3 cellular contexts compared by ENCODE assay signal in the genomic region with DNA sequence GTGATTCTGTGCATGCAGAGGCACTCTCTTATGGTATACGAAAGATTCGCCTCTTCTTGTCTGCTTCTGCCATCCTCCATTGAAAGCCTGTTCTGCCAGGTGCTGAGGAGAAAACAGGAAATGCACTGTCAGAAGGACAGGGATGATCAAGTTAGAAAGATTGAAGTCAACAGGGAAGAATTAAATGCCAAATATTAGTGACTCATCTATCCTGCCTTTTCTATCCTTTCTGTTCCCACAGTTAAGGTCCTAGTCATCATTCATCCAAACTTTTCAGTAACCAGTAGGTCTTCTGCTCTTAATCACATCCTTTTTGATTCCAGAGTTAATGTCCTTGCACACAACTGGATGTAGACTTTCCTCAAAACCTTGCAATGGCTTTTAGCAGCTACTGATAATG.
TF ChIP-seq lines count a peak whose summit lies in the region.

No MANE protein-coding gene starts in this region.

TF ChIP-seq in SK-N-SH, 30 proteins besides CTCF, POLR2A, EP300 and RAD21:
- TF ChIP-seq FOSL2 (IDR thresholded peaks at IDR 0.05; ENCODE audit: borderline replicate concordance, low read depth) = peak; percentile 38; the same call in 1 of the 2 replicates
- TF ChIP-seq, protein P1, sequence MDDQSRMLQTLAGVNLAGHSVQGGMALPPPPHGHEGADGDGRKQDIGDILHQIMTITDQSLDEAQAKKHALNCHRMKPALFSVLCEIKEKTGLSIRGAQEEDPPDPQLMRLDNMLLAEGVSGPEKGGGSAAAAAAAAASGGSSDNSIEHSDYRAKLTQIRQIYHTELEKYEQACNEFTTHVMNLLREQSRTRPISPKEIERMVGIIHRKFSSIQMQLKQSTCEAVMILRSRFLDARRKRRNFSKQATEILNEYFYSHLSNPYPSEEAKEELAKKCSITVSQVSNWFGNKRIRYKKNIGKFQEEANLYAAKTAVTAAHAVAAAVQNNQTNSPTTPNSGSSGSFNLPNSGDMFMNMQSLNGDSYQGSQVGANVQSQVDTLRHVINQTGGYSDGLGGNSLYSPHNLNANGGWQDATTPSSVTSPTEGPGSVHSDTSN (IDR thresholded peaks at IDR 0.05) = peak; percentile 41; the same call in 1 of the 2 replicates
- 0 out of 2 replicates have a peak, but pooled peaks have one; percentile 6 for TF ChIP-seq TCF12 (IDR thresholded peaks at IDR 0.05)
- 0 out of 2 replicates have a peak, but pooled peaks have one; percentile 33 for TF ChIP-seq JUND (IDR thresholded peaks at IDR 0.05)
- no peak for TF ChIP-seq ELF1 (IDR thresholded peaks at IDR 0.05)
TF ChIP-seq in SK-N-SH: peak in this region for 4.

TF ChIP-seq in SK-N-SH treated with all-trans-retinoic acid at 6 μM for 48 hours, 23 proteins besides CTCF, POLR2A, EP300 and RAD21 (continues in another document):
- TF ChIP-seq TCF4 (CRISPR knock-in tag; IDR thresholded peaks at IDR 0.05; ENCODE audit: borderline replicate concordance) (no peak), RARB (CRISPR knock-in tag; IDR thresholded peaks at IDR 0.05) (no peak), SNAI2 (CRISPR knock-in tag; IDR thresholded peaks at IDR 0.05) (no peak), TOX (CRISPR knock-in tag; IDR thresholded peaks at IDR 0.05; ENCODE audit: borderline replicate concordance) (no peak), BACH2 (CRISPR knock-in tag; IDR thresholded peaks at IDR 0.05; ENCODE audit: borderline replicate concordance) (no peak), ZFP3 (CRISPR knock-in tag; IDR thresholded peaks at IDR 0.05) (no peak), PPARA (CRISPR knock-in tag; IDR thresholded peaks at IDR 0.05; ENCODE audit: borderline replicate concordance) (no peak)
- TF ChIP-seq, protein P2, sequence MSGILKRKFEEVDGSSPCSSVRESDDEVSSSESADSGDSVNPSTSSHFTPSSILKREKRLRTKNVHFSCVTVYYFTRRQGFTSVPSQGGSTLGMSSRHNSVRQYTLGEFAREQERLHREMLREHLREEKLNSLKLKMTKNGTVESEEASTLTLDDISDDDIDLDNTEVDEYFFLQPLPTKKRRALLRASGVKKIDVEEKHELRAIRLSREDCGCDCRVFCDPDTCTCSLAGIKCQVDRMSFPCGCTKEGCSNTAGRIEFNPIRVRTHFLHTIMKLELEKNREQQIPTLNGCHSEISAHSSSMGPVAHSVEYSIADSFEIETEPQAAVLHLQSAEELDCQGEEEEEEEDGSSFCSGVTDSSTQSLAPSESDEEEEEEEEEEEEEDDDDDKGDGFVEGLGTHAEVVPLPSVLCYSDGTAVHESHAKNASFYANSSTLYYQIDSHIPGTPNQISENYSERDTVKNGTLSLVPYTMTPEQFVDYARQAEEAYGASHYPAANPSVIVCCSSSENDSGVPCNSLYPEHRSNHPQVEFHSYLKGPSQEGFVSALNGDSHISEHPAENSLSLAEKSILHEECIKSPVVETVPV (CRISPR knock-in tag; IDR thresholded peaks at IDR 0.05) = no peak
- TF ChIP-seq, protein P3, sequence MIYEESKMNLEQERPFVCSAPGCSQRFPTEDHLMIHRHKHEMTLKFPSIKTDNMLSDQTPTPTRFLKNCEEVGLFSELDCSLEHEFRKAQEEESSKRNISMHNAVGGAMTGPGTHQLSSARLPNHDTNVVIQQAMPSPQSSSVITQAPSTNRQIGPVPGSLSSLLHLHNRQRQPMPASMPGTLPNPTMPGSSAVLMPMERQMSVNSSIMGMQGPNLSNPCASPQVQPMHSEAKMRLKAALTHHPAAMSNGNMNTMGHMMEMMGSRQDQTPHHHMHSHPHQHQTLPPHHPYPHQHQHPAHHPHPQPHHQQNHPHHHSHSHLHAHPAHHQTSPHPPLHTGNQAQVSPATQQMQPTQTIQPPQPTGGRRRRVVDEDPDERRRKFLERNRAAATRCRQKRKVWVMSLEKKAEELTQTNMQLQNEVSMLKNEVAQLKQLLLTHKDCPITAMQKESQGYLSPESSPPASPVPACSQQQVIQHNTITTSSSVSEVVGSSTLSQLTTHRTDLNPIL (CRISPR knock-in tag; IDR thresholded peaks at IDR 0.05; ENCODE audit: low read depth) = no peak
- TF ChIP-seq, protein P4, sequence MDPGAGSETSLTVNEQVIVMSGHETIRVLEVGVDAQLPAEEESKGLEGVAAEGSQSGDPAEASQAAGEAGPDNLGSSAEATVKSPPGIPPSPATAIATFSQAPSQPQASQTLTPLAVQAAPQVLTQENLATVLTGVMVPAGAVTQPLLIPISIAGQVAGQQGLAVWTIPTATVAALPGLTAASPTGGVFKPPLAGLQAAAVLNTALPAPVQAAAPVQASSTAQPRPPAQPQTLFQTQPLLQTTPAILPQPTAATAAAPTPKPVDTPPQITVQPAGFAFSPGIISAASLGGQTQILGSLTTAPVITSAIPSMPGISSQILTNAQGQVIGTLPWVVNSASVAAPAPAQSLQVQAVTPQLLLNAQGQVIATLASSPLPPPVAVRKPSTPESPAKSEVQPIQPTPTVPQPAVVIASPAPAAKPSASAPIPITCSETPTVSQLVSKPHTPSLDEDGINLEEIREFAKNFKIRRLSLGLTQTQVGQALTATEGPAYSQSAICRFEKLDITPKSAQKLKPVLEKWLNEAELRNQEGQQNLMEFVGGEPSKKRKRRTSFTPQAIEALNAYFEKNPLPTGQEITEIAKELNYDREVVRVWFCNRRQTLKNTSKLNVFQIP (CRISPR knock-in tag; IDR thresholded peaks at IDR 0.05; ENCODE audit: borderline replicate concordance, low read depth) = no peak
- TF ChIP-seq, protein P5, sequence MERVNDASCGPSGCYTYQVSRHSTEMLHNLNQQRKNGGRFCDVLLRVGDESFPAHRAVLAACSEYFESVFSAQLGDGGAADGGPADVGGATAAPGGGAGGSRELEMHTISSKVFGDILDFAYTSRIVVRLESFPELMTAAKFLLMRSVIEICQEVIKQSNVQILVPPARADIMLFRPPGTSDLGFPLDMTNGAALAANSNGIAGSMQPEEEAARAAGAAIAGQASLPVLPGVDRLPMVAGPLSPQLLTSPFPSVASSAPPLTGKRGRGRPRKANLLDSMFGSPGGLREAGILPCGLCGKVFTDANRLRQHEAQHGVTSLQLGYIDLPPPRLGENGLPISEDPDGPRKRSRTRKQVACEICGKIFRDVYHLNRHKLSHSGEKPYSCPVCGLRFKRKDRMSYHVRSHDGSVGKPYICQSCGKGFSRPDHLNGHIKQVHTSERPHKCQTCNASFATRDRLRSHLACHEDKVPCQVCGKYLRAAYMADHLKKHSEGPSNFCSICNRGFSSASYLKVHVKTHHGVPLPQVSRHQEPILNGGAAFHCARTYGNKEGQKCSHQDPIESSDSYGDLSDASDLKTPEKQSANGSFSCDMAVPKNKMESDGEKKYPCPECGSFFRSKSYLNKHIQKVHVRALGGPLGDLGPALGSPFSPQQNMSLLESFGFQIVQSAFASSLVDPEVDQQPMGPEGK (CRISPR knock-in tag; IDR thresholded peaks at IDR 0.05; ENCODE audit: borderline replicate concordance) = no peak
- TF ChIP-seq, protein P6, sequence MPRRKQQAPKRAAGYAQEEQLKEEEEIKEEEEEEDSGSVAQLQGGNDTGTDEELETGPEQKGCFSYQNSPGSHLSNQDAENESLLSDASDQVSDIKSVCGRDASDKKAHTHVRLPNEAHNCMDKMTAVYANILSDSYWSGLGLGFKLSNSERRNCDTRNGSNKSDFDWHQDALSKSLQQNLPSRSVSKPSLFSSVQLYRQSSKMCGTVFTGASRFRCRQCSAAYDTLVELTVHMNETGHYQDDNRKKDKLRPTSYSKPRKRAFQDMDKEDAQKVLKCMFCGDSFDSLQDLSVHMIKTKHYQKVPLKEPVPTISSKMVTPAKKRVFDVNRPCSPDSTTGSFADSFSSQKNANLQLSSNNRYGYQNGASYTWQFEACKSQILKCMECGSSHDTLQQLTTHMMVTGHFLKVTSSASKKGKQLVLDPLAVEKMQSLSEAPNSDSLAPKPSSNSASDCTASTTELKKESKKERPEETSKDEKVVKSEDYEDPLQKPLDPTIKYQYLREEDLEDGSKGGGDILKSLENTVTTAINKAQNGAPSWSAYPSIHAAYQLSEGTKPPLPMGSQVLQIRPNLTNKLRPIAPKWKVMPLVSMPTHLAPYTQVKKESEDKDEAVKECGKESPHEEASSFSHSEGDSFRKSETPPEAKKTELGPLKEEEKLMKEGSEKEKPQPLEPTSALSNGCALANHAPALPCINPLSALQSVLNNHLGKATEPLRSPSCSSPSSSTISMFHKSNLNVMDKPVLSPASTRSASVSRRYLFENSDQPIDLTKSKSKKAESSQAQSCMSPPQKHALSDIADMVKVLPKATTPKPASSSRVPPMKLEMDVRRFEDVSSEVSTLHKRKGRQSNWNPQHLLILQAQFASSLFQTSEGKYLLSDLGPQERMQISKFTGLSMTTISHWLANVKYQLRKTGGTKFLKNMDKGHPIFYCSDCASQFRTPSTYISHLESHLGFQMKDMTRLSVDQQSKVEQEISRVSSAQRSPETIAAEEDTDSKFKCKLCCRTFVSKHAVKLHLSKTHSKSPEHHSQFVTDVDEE (CRISPR knock-in tag; IDR thresholded peaks at IDR 0.05) = no peak

TF ChIP-seq in IMR-90, 13 proteins besides CTCF, POLR2A, EP300 and RAD21:
- TF ChIP-seq MAZ (IDR thresholded peaks at IDR 0.05; ENCODE audit: borderline replicate concordance, low read depth, low read length) = no peak
- TF ChIP-seq MAFK (IDR thresholded peaks at IDR 0.05; ENCODE audit: low read depth, low read length) = no peak
- TF ChIP-seq CHD1 (IDR thresholded peaks at IDR 0.05; ENCODE audit: low read depth, low read length) = no peak
- no peak for TF ChIP-seq SMC3 (IDR thresholded peaks at IDR 0.05; ENCODE audit: low read depth, low read length)
- TF ChIP-seq, protein P7, sequence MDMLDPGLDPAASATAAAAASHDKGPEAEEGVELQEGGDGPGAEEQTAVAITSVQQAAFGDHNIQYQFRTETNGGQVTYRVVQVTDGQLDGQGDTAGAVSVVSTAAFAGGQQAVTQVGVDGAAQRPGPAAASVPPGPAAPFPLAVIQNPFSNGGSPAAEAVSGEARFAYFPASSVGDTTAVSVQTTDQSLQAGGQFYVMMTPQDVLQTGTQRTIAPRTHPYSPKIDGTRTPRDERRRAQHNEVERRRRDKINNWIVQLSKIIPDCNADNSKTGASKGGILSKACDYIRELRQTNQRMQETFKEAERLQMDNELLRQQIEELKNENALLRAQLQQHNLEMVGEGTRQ (IDR thresholded peaks at IDR 0.05; ENCODE audit: low read depth, low read length) = no peak
- TF ChIP-seq CEBPB (IDR thresholded peaks at IDR 0.05; ENCODE audit: low read depth, low read length) = no peak
- no peak for TF ChIP-seq RCOR1 (IDR thresholded peaks at IDR 0.05; ENCODE audit: insufficient replicate concordance, low read length)
- TF ChIP-seq, protein P8, sequence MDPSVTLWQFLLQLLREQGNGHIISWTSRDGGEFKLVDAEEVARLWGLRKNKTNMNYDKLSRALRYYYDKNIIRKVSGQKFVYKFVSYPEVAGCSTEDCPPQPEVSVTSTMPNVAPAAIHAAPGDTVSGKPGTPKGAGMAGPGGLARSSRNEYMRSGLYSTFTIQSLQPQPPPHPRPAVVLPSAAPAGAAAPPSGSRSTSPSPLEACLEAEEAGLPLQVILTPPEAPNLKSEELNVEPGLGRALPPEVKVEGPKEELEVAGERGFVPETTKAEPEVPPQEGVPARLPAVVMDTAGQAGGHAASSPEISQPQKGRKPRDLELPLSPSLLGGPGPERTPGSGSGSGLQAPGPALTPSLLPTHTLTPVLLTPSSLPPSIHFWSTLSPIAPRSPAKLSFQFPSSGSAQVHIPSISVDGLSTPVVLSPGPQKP (IDR thresholded peaks at IDR 0.05; ENCODE audit: borderline replicate concordance, low read depth, low read length) = no peak
- TF ChIP-seq RFX5 (IDR thresholded peaks at IDR 0.05; ENCODE audit: low read depth, low read length) = no peak
- no peak for TF ChIP-seq MXI1 (IDR thresholded peaks at IDR 0.05; ENCODE audit: borderline replicate concordance, low read depth, low read length)
- TF ChIP-seq NFE2L2 (IDR thresholded peaks at IDR 0.05; ENCODE audit: low read depth, low read length) = no peak
- TF ChIP-seq FOS (IDR thresholded peaks at IDR 0.05; ENCODE audit: low read depth, low read length) = no peak
- TF ChIP-seq BHLHE40 (IDR thresholded peaks at IDR 0.05; ENCODE audit: low read depth, low read length) = no peak
